Comparison of ENCODE assay signal across 8 cellular contexts in genomic region chr2:98909381-98910211, GRCh38. TPM values are rescaled to one million over a fixed set of nuclear protein-coding genes. Genes with fewer than 3 reads are reported as not detected.
DNase-seq lines count a peak whose midpoint lies in the region; ATAC-seq and TF ChIP-seq lines count a peak whose summit lies in the region.

No MANE protein-coding gene starts in this region.

- H3K4me2 ChIP-seq in KMS-11, result peak overlapping the region; percentile 56

- peak overlapping the region; percentile 72 for H3K27ac ChIP-seq in C4-2B
- H3K27ac ChIP-seq in KMS-11, result peak overlapping the region; percentile 43; the same call in 1 of the 2 replicates
- peak overlapping the region; percentile 98 for H3K27ac ChIP-seq in RWPE2 (ENCODE audit: poor library complexity, severe bottlenecking)

- no peaks in the 10 kb centered on the region for H4K20me1 ChIP-seq in KMS-11 (ENCODE audit: insufficient read depth)

- H3K9ac ChIP-seq in KMS-11, result no peak overlapping the region; the same call in 1 of the 2 replicates

- no peak for TF ChIP-seq CTCF in C4-2B (conservative IDR thresholded peaks at IDR 0.05)
- TF ChIP-seq CTCF in KMS-11 (conservative IDR thresholded peaks at IDR 0.05; ENCODE audit: low read depth, low read length), result no peak
- TF ChIP-seq CTCF in RWPE2 (IDR thresholded peaks at IDR 0.05; ENCODE audit: poor library complexity, severe bottlenecking), result no peak
- no peak for TF ChIP-seq CTCF in progenitor cell of endocrine pancreas (IDR thresholded peaks at IDR 0.05; ENCODE audit: unreplicated experiment)

- H3K9me3 Mint-ChIP-seq in progenitor cell of endocrine pancreas (ENCODE audit: low read depth), result no peaks in the 10 kb centered on the region
- no peaks in the 10 kb centered on the region for H3K9me3 Mint-ChIP-seq in activated naive CD8-positive, alpha-beta T cell treated with anti-CD3 and anti-CD28 coated beads for 36 hours
- no peaks in the 10 kb centered on the region for H3K9me3 Mint-ChIP-seq in activated T-helper 1 cell treated with anti-CD3 and anti-CD28 coated beads, Interleukin-12 subunit alpha, Interleukin-12 subunit beta, Interleukin-2, Interleukin-4 antibody, amounts not matched to agents 30 ng/mL and 10 ng/mL and 1 ng/mL, durations not matched to agents 14 hours and 24 hours and 36 hours

- no peak overlapping the region for H3K4me3 Mint-ChIP-seq in progenitor cell of endocrine pancreas (ENCODE audit: low read depth)
- H3K4me3 Mint-ChIP-seq in activated naive CD8-positive, alpha-beta T cell treated with anti-CD3 and anti-CD28 coated beads for 36 hours, result no peak overlapping the region
- H3K4me3 Mint-ChIP-seq in activated T-helper 1 cell treated with anti-CD3 and anti-CD28 coated beads, Interleukin-12 subunit alpha, Interleukin-12 subunit beta, Interleukin-2, Interleukin-4 antibody, amounts not matched to agents 30 ng/mL and 10 ng/mL and 1 ng/mL, durations not matched to agents 14 hours and 24 hours and 36 hours, result no peak overlapping the region

- DNase-seq in RWPE2 (ENCODE audit: low spot score) (no peak), fibroblast of the conjunctiva (ENCODE audit: low read depth) (peak; percentile 27), progenitor cell of endocrine pancreas (ENCODE audit: low spot score, unreplicated experiment) (peak; percentile 69), inferior parietal cortex (ENCODE audit: extremely low spot score) (no peak)
- no peak for DNase-seq in activated naive CD8-positive, alpha-beta T cell treated with anti-CD3 and anti-CD28 coated beads for 36 hours
- no peak for DNase-seq in activated T-helper 1 cell treated with anti-CD3 and anti-CD28 coated beads, Interleukin-12 subunit alpha, Interleukin-12 subunit beta, Interleukin-2, Interleukin-4 antibody, amounts not matched to agents 30 ng/mL and 10 ng/mL and 1 ng/mL, durations not matched to agents 14 hours and 24 hours and 36 hours (ENCODE audit: low spot score)

- H3K79me2 ChIP-seq in KMS-11 (ENCODE audit: insufficient read depth, low read depth), result no peaks in the 10 kb centered on the region

- H3K4me1 Mint-ChIP-seq in progenitor cell of endocrine pancreas (ENCODE audit: low read depth), result peaks cover 40% of the 10 kb centered on the region
- H3K4me1 Mint-ChIP-seq in activated naive CD8-positive, alpha-beta T cell treated with anti-CD3 and anti-CD28 coated beads for 36 hours, result peaks cover 35% of the 10 kb centered on the region
- peaks cover 26% of the 10 kb centered on the region for H3K4me1 Mint-ChIP-seq in activated T-helper 1 cell treated with anti-CD3 and anti-CD28 coated beads, Interleukin-12 subunit alpha, Interleukin-12 subunit beta, Interleukin-2, Interleukin-4 antibody, amounts not matched to agents 30 ng/mL and 10 ng/mL and 1 ng/mL, durations not matched to agents 14 hours and 24 hours and 36 hours (ENCODE audit: low read depth)

- no peaks in the 10 kb centered on the region for H3K36me3 Mint-ChIP-seq in progenitor cell of endocrine pancreas (ENCODE audit: insufficient read depth)
- no peaks in the 10 kb centered on the region for H3K36me3 Mint-ChIP-seq in activated naive CD8-positive, alpha-beta T cell treated with anti-CD3 and anti-CD28 coated beads for 36 hours
- no peaks in the 10 kb centered on the region for H3K36me3 Mint-ChIP-seq in activated T-helper 1 cell treated with anti-CD3 and anti-CD28 coated beads, Interleukin-12 subunit alpha, Interleukin-12 subunit beta, Interleukin-2, Interleukin-4 antibody, amounts not matched to agents 30 ng/mL and 10 ng/mL and 1 ng/mL, durations not matched to agents 14 hours and 24 hours and 36 hours (ENCODE audit: low read depth)

- peaks cover 52% of the 10 kb centered on the region for H3K4me1 ChIP-seq in KMS-11 (ENCODE audit: low read depth, poor library complexity, severe bottlenecking)
- H3K4me1 ChIP-seq in RWPE2 (ENCODE audit: insufficient read depth, poor library complexity, severe bottlenecking), result peaks cover 64% of the 10 kb centered on the region

- no peaks in the 10 kb centered on the region for H3K27me3 Mint-ChIP-seq in progenitor cell of endocrine pancreas
- H3K27me3 Mint-ChIP-seq in activated naive CD8-positive, alpha-beta T cell treated with anti-CD3 and anti-CD28 coated beads for 36 hours, result peaks cover 14% of the 10 kb centered on the region
- H3K27me3 Mint-ChIP-seq in activated T-helper 1 cell treated with anti-CD3 and anti-CD28 coated beads, Interleukin-12 subunit alpha, Interleukin-12 subunit beta, Interleukin-2, Interleukin-4 antibody, amounts not matched to agents 30 ng/mL and 10 ng/mL and 1 ng/mL, durations not matched to agents 14 hours and 24 hours and 36 hours (ENCODE audit: insufficient read depth), result peaks cover 16% of the 10 kb centered on the region

- H3K27ac Mint-ChIP-seq in progenitor cell of endocrine pancreas, result peak overlapping the region; percentile 97
- H3K27ac Mint-ChIP-seq in activated naive CD8-positive, alpha-beta T cell treated with anti-CD3 and anti-CD28 coated beads for 36 hours, result no peak overlapping the region
- H3K27ac Mint-ChIP-seq in activated T-helper 1 cell treated with anti-CD3 and anti-CD28 coated beads, Interleukin-12 subunit alpha, Interleukin-12 subunit beta, Interleukin-2, Interleukin-4 antibody, amounts not matched to agents 30 ng/mL and 10 ng/mL and 1 ng/mL, durations not matched to agents 14 hours and 24 hours and 36 hours, result no peak overlapping the region

- H3K4me3 ChIP-seq in KMS-11 (IDR thresholded peaks at IDR 0.05; ENCODE audit: insufficient read depth, low read depth, low read length), result no peak overlapping the region
- no peak overlapping the region for H3K4me3 ChIP-seq in RWPE2 (ENCODE audit: severe bottlenecking)

- no peaks in the 10 kb centered on the region for H3K9me3 ChIP-seq in RWPE2 (ENCODE audit: severe bottlenecking)

- intact Hi-C loops in activated T-helper 1 cell treated with anti-CD3 and anti-CD28 coated beads, Interleukin-12 subunit alpha, Interleukin-12 subunit beta, Interleukin-2, Interleukin-4 antibody, amounts not matched to agents 30 ng/mL and 10 ng/mL and 1 ng/mL, durations not matched to agents 14 hours and 24 hours and 36 hours (cut with micrococcal nuclease), result no loop called here

- H2AFZ ChIP-seq in KMS-11 (ENCODE audit: low read depth), result peak overlapping the region; percentile 36; the same call in 1 of the 2 replicates

- peak; percentile 30 for ATAC-seq in RWPE2 (ENCODE audit: low read depth)

- no peaks in the 10 kb centered on the region for H3K27me3 ChIP-seq in KMS-11 (ENCODE audit: insufficient read depth, low read depth)
- no peaks in the 10 kb centered on the region for H3K27me3 ChIP-seq in RWPE2 (ENCODE audit: insufficient read depth, poor library complexity, severe bottlenecking)

- no peaks in the 10 kb centered on the region for H3K36me3 ChIP-seq in KMS-11 (ENCODE audit: insufficient read depth)
- H3K36me3 ChIP-seq in RWPE2 (ENCODE audit: low read depth), result no peaks in the 10 kb centered on the region

RNA-seq across cellular contexts. Expression of gene CRACDL, which starts 26.4 kb away (rescaled TPM):
- 1.6 and 2.1 TPM in 2 replicates for total RNA-seq in progenitor cell of endocrine pancreas
- under 1 TPM; 0.30 to 0.33 TPM for total RNA-seq in activated naive CD8-positive, alpha-beta T cell treated with anti-CD3 and anti-CD28 coated beads for 36 hours
- total RNA-seq in activated T-helper 1 cell treated with anti-CD3 and anti-CD28 coated beads, Interleukin-12 subunit alpha, Interleukin-12 subunit beta, Interleukin-2, Interleukin-4 antibody, amounts not matched to agents 30 ng/mL and 10 ng/mL and 1 ng/mL, durations not matched to agents 14 hours and 24 hours and 36 hours, result 0.13 and 0.32 TPM in 2 replicates

Comparison
In these comparisons a context has a peak if more than half of its experiments do, and no peak if none do; other contexts are left out.
1. H3K27ac ChIP-seq: peak in every context shown above with its lines; median percentile 98 in RWPE2; 72 in C4-2B; 43 in KMS-11.
2. DNase-seq: peak in fibroblast of the conjunctiva (single experiment) and progenitor cell of endocrine pancreas (single experiment); none in RWPE2 (single experiment), activated naive CD8-positive, alpha-beta T cell treated with anti-CD3 and anti-CD28 coated beads for 36 hours (single experiment), inferior parietal cortex (single experiment) and activated T-helper 1 cell treated with anti-CD3 and anti-CD28 coated beads, Interleukin-12 subunit alpha, Interleukin-12 subunit beta, Interleukin-2, Interleukin-4 antibody, amounts not matched to agents 30 ng/mL and 10 ng/mL and 1 ng/mL, durations not matched to agents 14 hours and 24 hours and 36 hours (single experiment).